ENCODE assay signal across 17 cellular contexts in genomic region chr7:68417659-68418058, GRCh38.
"Had no signal": no experiment of that assay in that cellular context is flagged by ENCODE, and none has a peak within 500 bp of the region (broad histone marks: within the 10 kb centered on the region; RNA-seq: fewer than 3 reads in every experiment).

No MANE protein-coding gene starts in this region.

- H3K4me3 ChIP-seq: adrenal gland, gastrocnemius medialis, heart right ventricle, lower lobe of right lung, right atrium auricular region, tibial nerve, vagina had no signal

- H3K9me3 ChIP-seq: adrenal gland, gastrocnemius medialis, lower lobe of right lung, tibial nerve, vagina had no signal

- H3K27ac ChIP-seq: adrenal gland, epithelial cell of prostate, gastrocnemius medialis, heart right ventricle, lower lobe of right lung, right atrium auricular region, tibial nerve, vagina had no signal

- H3K27me3 ChIP-seq: adrenal gland, gastrocnemius medialis, heart right ventricle, right atrium auricular region, tibial nerve, vagina had no signal

- ATAC-seq: gastrocnemius medialis, heart right ventricle, left cardiac atrium, lower lobe of right lung had no signal

- H3K36me3 ChIP-seq: adrenal gland, gastrocnemius medialis, heart right ventricle, lower lobe of right lung, right atrium auricular region, tibial nerve, vagina had no signal

- DNase-seq: activated CD4-positive, alpha-beta memory T cell treated with anti-CD3 and anti-CD28 coated beads, Interleukin-2, amount 10 ng/mL, durations not matched to agents 7 days and 5 days; activated CD4-positive, alpha-beta T cell treated with anti-CD3 and anti-CD28 coated beads for 4 hours; activated effector memory CD4-positive, alpha-beta T cell treated with anti-CD3 and anti-CD28 coated beads, Interleukin-2, amount 50 U/mL, for 16 hours; activated T-cell treated with anti-CD3 and anti-CD28 coated beads, Interleukin-2, amount 50 U/mL, for 48 hours; adrenal gland; gastrocnemius medialis; heart right ventricle; left cardiac atrium; lower lobe of right lung; nephron progenitor cell; occipital lobe; stimulated activated CD4-positive, alpha-beta T cell treated with anti-CD3 and anti-CD28 coated beads, Interleukin-4, amount 100 ng/mL, for 1 hour; stimulated activated naive B cell treated with anti-CD40 and anti-IgM and Interleukin-4, amounts not matched to agents 10 μg/mL and 1 μg/mL and 100 μg/mL, for 72 hours had no signal

- H3K4me1 ChIP-seq: adrenal gland, gastrocnemius medialis, heart right ventricle, lower lobe of right lung, right atrium auricular region, tibial nerve, vagina had no signal
